In the genomic region with DNA sequence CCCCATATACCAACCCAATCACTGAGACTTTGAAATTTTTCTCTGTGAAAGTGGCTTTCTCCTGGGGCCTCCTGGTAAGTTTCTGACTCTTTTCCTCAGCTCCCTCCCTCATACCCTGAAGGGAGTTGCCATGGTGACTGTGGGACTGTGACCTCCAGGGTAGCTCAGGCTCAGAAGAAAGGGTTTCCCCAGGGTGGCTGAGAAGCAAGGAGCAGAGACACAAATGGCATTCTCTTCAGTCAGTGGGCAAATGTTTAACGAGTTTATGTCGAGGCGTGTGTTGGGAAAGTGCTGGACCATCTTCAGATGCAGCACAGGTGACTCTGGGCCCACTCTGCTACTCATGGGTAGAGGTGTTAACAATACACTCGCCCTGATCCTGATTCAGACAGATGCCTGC, we compare ENCODE assay signal across 29 cellular contexts. TPM values are rescaled to one million over a fixed set of nuclear protein-coding genes. Genes with fewer than 3 reads are reported as not detected.
DNase-seq lines count a peak whose midpoint lies in the region; TF ChIP-seq lines count a peak whose summit lies in the region.
"Had no signal": no experiment of that assay in that cellular context is flagged by ENCODE, and none has a peak within 500 bp of the region (broad histone marks: within the 10 kb centered on the region; RNA-seq: fewer than 3 reads in every experiment).

No MANE protein-coding gene starts in this region.

- no peak overlapping the region for H3K18ac ChIP-seq in neuronal stem cell (ENCODE audit: low read length)

- WGBS in esophagus muscularis mucosa = 44% methylated on average over 3 of the region's 4 CpGs
- WGBS in neuronal stem cell (ENCODE audit: extremely low coverage in 2 of 2, insufficient read length in 2 of 2, insufficient replicate concordance in 1 of 2), 2 donors = no CpG with 5 or more reads among the region's 4 CpGs

- TF ChIP-seq CTCF in esophagus muscularis mucosa (IDR thresholded peaks at IDR 0.05) = no peak

- TF ChIP-seq EP300 in esophagus muscularis mucosa (IDR thresholded peaks at IDR 0.05) = no peak

- H3K4ac ChIP-seq in neuronal stem cell (ENCODE audit: low read length) = no peak overlapping the region

- H2BK12ac ChIP-seq in neuronal stem cell (ENCODE audit: low read length) = no peak overlapping the region

- H3K9ac ChIP-seq in HUES48 (ENCODE audit: low read depth, low read length) = no peak overlapping the region
- no peak overlapping the region for H3K9ac ChIP-seq in neuronal stem cell (ENCODE audit: low read depth, low read length, poor library complexity)

- H3K79me1 ChIP-seq in neuronal stem cell (ENCODE audit: low read depth, low read length) = no peaks in the 10 kb centered on the region

- H3K9me3 ChIP-seq in HUES48 (ENCODE audit: control insufficient read depth, insufficient read depth, low read length) (peaks cover 6% of the 10 kb centered on the region; the same call in 1 of the 2 replicates), esophagus muscularis mucosa (peaks cover 0 to 8% (median 4%) of the 10 kb centered on the region in 4 donors), neuronal stem cell (replicated peaks in 1 of 2; ENCODE audit: control insufficient read depth in 2 of 2, insufficient read depth in 1 of 2, low read depth in 1 of 2, low read length in 2 of 2) (peaks cover 2 to 21% of the 10 kb centered on the region in 2 donors)

- H3K4me3 ChIP-seq in HUES48 (ENCODE audit: low read depth, low read length) = no peak overlapping the region
- H3K4me3 ChIP-seq in esophagus muscularis mucosa = no peak overlapping the region
- no peak overlapping the region for H3K4me3 ChIP-seq in neuronal stem cell (ENCODE audit: low read length in 2 of 2)
- H3K4me3 ChIP-seq: dorsolateral prefrontal cortex, tibial artery had no signal

- no peak overlapping the region for H3K14ac ChIP-seq in neuronal stem cell (ENCODE audit: low read length)

- H4K91ac ChIP-seq in neuronal stem cell (ENCODE audit: low read depth, low read length, poor library complexity) = no peak overlapping the region

- H3K4me2 ChIP-seq in neuronal stem cell (ENCODE audit: insufficient read depth, low read length, poor library complexity, severe bottlenecking) = no peak overlapping the region

- H3K27ac ChIP-seq in HUES48 (ENCODE audit: low read depth, low read length) (peak overlapping the region; percentile 11), esophagus muscularis mucosa (replicated peaks in 1 of 4) (no peak overlapping the region), neuronal stem cell (replicated peaks; ENCODE audit: low read length) (peak overlapping the region; percentile 34)
- H3K27ac ChIP-seq: dorsolateral prefrontal cortex, tibial artery, VCaP had no signal

- H3K23ac ChIP-seq in neuronal stem cell (ENCODE audit: low read depth, low read length, poor library complexity) = no peak overlapping the region

- in situ Hi-C loops in KBM-7 (cut with MboI; ENCODE audit: low pct_unique_long_range_greater_than_20kb, low sequenced_read_pairs) = no loop called here

- H3K27me3 ChIP-seq in HUES48 (ENCODE audit: control insufficient read depth, insufficient read depth, low read length) (no peaks in the 10 kb centered on the region), esophagus muscularis mucosa (no peaks in the 10 kb centered on the region), neuronal stem cell (ENCODE audit: control insufficient read depth in 3 of 3, insufficient read depth in 3 of 3, low read depth in 1 of 3, low read length in 3 of 3) (no peaks in the 10 kb centered on the region)
- H3K27me3 ChIP-seq: dorsolateral prefrontal cortex, tibial artery had no signal

- H2BK5ac ChIP-seq in neuronal stem cell (ENCODE audit: low read length) = no peak overlapping the region

- TF ChIP-seq POLR2A in esophagus muscularis mucosa (IDR thresholded peaks at IDR 0.05; ENCODE audit: low read depth) = no peak

- no peak overlapping the region for H2AK5ac ChIP-seq in neuronal stem cell (ENCODE audit: low read depth, low read length)

- H4K8ac ChIP-seq in neuronal stem cell (ENCODE audit: low read depth, low read length) = no peak overlapping the region

- no peak overlapping the region for H2BK15ac ChIP-seq in neuronal stem cell (ENCODE audit: low read length)

- no peak overlapping the region for H2AFZ ChIP-seq in neuronal stem cell (ENCODE audit: low read length)

- H2BK120ac ChIP-seq in neuronal stem cell (ENCODE audit: low read depth, low read length) = no peak overlapping the region

- H3K36me3 ChIP-seq in HUES48 (ENCODE audit: control insufficient read depth, insufficient read depth, low read length) (no peaks in the 10 kb centered on the region), esophagus muscularis mucosa (no peaks in the 10 kb centered on the region), neuronal stem cell (replicated peaks in 1 of 2; ENCODE audit: control insufficient read depth in 2 of 2, insufficient read depth in 2 of 2, low read length in 2 of 2) (no peaks in the 10 kb centered on the region)
- H3K36me3 ChIP-seq: tibial artery had no signal

- intact Hi-C loops in esophagus muscularis mucosa (cut with DNase I) = no loop called here

- DNase-seq in NCI-H1417 (lab: John Stamatoyannopoulos, UW) = peak in 2 of 3 experiments; percentile 10 to 29
- DNase-seq in NCI-H1417 treated with DMSO at 0.1 percent for 48 hours (lab: John Stamatoyannopoulos, UW) = no peak
- DNase-seq in esophagus muscularis mucosa (ENCODE audit: extremely low spot score) = peak; percentile 45
- DNase-seq in neuronal stem cell (ENCODE audit: low spot score) = peak; percentile 38
- no peak for DNase-seq in KBM-7
- DNase-seq in NCI-H1436 treated with DMSO at 0.1 percent for 48 hours (lab: John Stamatoyannopoulos, UW) = no peak
- DNase-seq in activated CD4-positive, CD25-positive, alpha-beta regulatory T cell treated with anti-CD3 and anti-CD28 coated beads, Interleukin-2, amount 50 U/mL, for 72 hours = no peak
- DNase-seq: 8988T; activated CD4-positive, alpha-beta T cell treated with anti-CD3 and anti-CD28 coated beads, Interleukin-2, amount 10 ng/mL, durations not matched to agents 24 days and 14 days; activated T-cell treated with anti-CD3 and anti-CD28 coated beads, Interleukin-2, amount 50 U/mL, for 4 hours; CD4-positive, alpha-beta T cell; dorsolateral prefrontal cortex; GOT3; left colon; NCI-H1105; NCI-H2029 treated with DMSO at 0.1 percent for 48 hours; SIG-M5; T-helper 9 cell; tibial artery had no signal

- H3K4me1 ChIP-seq in HUES48 (ENCODE audit: control insufficient read depth, insufficient read depth, low read length) = no peaks in the 10 kb centered on the region; the same call in 1 of the 2 replicates
- H3K4me1 ChIP-seq in esophagus muscularis mucosa = no peaks in the 10 kb centered on the region
- H3K4me1 ChIP-seq in neuronal stem cell (ENCODE audit: control insufficient read depth in 2 of 2, insufficient read depth in 1 of 2, low read depth in 1 of 2, low read length in 2 of 2) = peaks cover 12 to 24% of the 10 kb centered on the region in 2 donors
- H3K4me1 ChIP-seq: tibial artery had no signal

RNA-seq across cellular contexts. Expression of a gene that starts 46.8 kb away (rescaled TPM):
- 10 to 100 TPM; 11.6 to 22.2 (median 16.9) TPM for total RNA-seq in esophagus muscularis mucosa
- 21.6 TPM for polyA plus RNA-seq in neuronal stem cell (2013, experiment 1 of 2)
- 19.9 TPM for polyA plus RNA-seq in neuronal stem cell (2013, experiment 2 of 2)

RNA-seq across cellular contexts. Expression of a gene that starts 57.9 kb away (rescaled TPM):
- not detected for total RNA-seq in esophagus muscularis mucosa
- polyA plus RNA-seq in neuronal stem cell (2013, experiment 1 of 2) = not detected
- not detected for polyA plus RNA-seq in neuronal stem cell (2013, experiment 2 of 2)
- total RNA-seq: activated CD4-positive, alpha-beta T cell treated with anti-CD3 and anti-CD28 coated beads, Interleukin-2, amount 10 ng/mL, durations not matched to agents 24 days and 14 days; activated CD8-positive, alpha-beta memory T cell treated with anti-CD3 and anti-CD28 coated beads for 36 hours; activated T-cell treated with anti-CD3 and anti-CD28 coated beads, Interleukin-2, amount 50 U/mL, for 4 hours; CD4-positive, alpha-beta T cell; cerebellum; glomerular endothelial cell; left colon; MCF 10A; NCI-H460; pulmonary artery endothelial cell; skeletal muscle tissue had no signal
- polyA plus RNA-seq: adipose tissue had no signal

Comparison
In these comparisons a context has a peak if more than half of its experiments do, and no peak if none do; other contexts are left out.
1. DNase-seq: peak in NCI-H1417 (2 of 3), esophagus muscularis mucosa (single experiment) and neuronal stem cell (single experiment); none in NCI-H1417 treated with DMSO at 0.1 percent for 48 hours (single experiment), KBM-7 (single experiment), NCI-H1436 treated with DMSO at 0.1 percent for 48 hours (single experiment) and activated CD4-positive, CD25-positive, alpha-beta regulatory T cell treated with anti-CD3 and anti-CD28 coated beads, Interleukin-2, amount 50 U/mL, for 72 hours (single experiment).
2. H3K27ac ChIP-seq: peak in HUES48 (single experiment) and neuronal stem cell (single experiment); none in esophagus muscularis mucosa (0 of 4).